Comparison of ENCODE assay signal across 1 cellular context in the genomic region with DNA sequence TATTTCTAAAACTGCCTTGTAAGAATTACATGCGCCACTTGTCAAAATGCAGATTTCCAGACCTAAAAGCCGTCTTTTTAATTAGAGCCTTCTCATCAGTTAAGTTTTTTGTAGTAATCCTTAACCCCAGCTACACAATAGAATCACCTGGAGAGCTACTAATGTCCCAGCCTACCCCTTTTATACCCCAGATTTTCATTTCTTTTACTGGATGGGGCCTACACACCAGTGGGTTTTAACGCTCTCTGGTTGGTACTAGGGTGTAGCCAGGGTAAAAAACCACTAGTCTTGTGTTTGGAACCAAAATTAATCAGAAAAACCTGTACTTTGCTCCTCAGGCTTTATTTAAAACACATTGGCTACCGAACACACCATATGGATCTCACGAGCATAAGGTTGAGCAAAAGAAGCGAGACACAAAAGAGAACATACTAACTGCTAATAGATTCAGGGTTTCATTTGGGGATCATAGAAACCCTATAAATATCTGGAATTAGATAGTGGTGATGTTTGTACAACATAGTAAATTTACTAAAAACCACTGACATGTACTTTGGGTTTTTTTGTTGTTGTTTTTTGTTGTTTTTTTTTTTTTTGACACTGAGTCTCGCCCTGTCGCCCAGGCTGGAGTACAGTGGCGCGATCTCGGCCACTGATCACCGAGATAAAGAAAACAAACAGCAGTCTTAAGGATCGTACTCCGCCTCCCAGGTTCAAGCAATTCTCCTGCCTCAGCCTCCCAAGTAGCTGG.
TF ChIP-seq lines count a peak whose summit lies in the region.

No MANE protein-coding gene starts in this region.

TF ChIP-seq in endothelial cell of umbilical vein, 7 proteins besides CTCF, POLR2A, EP300 and RAD21:
- TF ChIP-seq EZH2 (IDR thresholded peaks at IDR 0.05; ENCODE audit: borderline replicate concordance, low read depth, low read length, severe bottlenecking) (no peak), POLR2AphosphoS5 (IDR thresholded peaks at IDR 0.05; ENCODE audit: insufficient read depth, low read depth, low read length) (no peak), GATA2 (IDR thresholded peaks at IDR 0.05; ENCODE audit: insufficient read depth, insufficient read length, low read depth, low read length) (no peak), FOS (IDR thresholded peaks at IDR 0.05; ENCODE audit: borderline replicate concordance, insufficient read depth, low read length) (no peak), JUN (IDR thresholded peaks at IDR 0.05; ENCODE audit: borderline replicate concordance, insufficient read depth, insufficient read length, low read depth) (no peak), MAX (IDR thresholded peaks at IDR 0.05; ENCODE audit: insufficient read depth, insufficient read length) (no peak)
